2 cellular contexts compared by ENCODE assay signal in genomic region chr5:74649421-74649973, GRCh38.
TF ChIP-seq lines count a peak whose summit lies in the region.

No MANE protein-coding gene starts in this region.

TF ChIP-seq in HCT116, 20 proteins besides CTCF, POLR2A, EP300 and RAD21:
- TF ChIP-seq REST (IDR thresholded peaks at IDR 0.05; ENCODE audit: low read depth) = no peak
- TF ChIP-seq EZH2phosphoT487 (IDR thresholded peaks at IDR 0.05; ENCODE audit: borderline replicate concordance) = no peak
- TF ChIP-seq ZNF274 (IDR thresholded peaks at IDR 0.05; ENCODE audit: low read depth, low read length) = no peak
- TF ChIP-seq TCF7L2 (IDR thresholded peaks at IDR 0.05; ENCODE audit: borderline replicate concordance, extremely low read depth, insufficient read depth, insufficient read length) = no peak
- TF ChIP-seq POLR2AphosphoS5 (IDR thresholded peaks at IDR 0.05; ENCODE audit: low read depth, low read length) = no peak
- no peak for TF ChIP-seq EGR1 (IDR thresholded peaks at IDR 0.05; ENCODE audit: low read depth)
- no peak for TF ChIP-seq ATF3 (IDR thresholded peaks at IDR 0.05)
- TF ChIP-seq ELF1 (IDR thresholded peaks at IDR 0.05; ENCODE audit: borderline replicate concordance, low read depth) = no peak
- TF ChIP-seq FOSL1 (IDR thresholded peaks at IDR 0.05; ENCODE audit: low read depth) = no peak

TF ChIP-seq in SK-N-SH, 30 proteins besides CTCF, POLR2A, EP300 and RAD21 (continued from another document):
- TF ChIP-seq REST (IDR thresholded peaks at IDR 0.05; ENCODE audit: low read depth, low read length) (no peak), FOXM1 (IDR thresholded peaks at IDR 0.05; ENCODE audit: low read depth) (no peak), USF2 (IDR thresholded peaks at IDR 0.05; ENCODE audit: borderline replicate concordance, low read depth, low read length) (no peak), RCOR1 (IDR thresholded peaks at IDR 0.05; ENCODE audit: low read length) (no peak), POLR2AphosphoS5 (IDR thresholded peaks at IDR 0.05; ENCODE audit: low read depth, low read length) (no peak), USF1 (IDR thresholded peaks at IDR 0.05; ENCODE audit: borderline replicate concordance, low read depth) (no peak), SIN3A (IDR thresholded peaks at IDR 0.05; ENCODE audit: borderline replicate concordance, low read depth, low read length) (no peak), TEAD4 (IDR thresholded peaks at IDR 0.05; ENCODE audit: borderline replicate concordance, insufficient read depth) (no peak), MAX (IDR thresholded peaks at IDR 0.05; ENCODE audit: low read depth) (no peak), MXI1 (IDR thresholded peaks at IDR 0.05; ENCODE audit: low read depth, low read length) (no peak), NFIC (IDR thresholded peaks at IDR 0.05; ENCODE audit: borderline replicate concordance) (no peak), FOXJ3 (CRISPR knock-in tag; IDR thresholded peaks at IDR 0.05) (no peak), TCF12 (IDR thresholded peaks at IDR 0.05) (no peak), JUND (IDR thresholded peaks at IDR 0.05) (no peak)
